Comparison of ENCODE assay signal across 10 cellular contexts in the genomic region with DNA sequence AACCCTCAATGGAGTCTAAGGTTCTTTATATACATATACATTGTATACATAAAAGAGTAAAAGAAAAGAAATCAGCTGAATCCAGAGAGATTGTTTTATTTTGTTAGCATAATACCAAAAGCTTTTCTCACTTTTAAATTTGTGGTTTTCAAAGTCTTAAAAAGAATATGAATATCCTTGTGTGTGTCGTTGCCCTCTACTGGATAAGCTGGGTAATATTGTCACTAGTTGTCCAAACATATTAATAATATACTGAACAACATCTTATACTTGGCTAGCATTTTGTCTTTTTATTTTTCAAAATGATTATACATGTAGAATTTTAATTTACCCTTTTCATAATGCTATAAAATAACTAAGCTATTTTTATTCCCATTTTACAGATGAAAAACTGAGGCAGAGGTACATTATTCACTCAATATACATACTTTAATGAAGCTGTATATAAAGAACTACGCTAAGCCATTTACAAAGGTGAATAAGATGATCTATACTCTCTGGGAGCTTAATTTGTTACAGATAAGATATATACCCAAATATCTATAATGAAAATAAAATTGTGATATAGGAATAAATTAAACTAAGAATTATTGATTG.
DNase-seq lines count a peak whose midpoint lies in the region; ATAC-seq, FAIRE-seq and TF ChIP-seq lines count a peak whose summit lies in the region.
"Had no signal": no experiment of that assay in that cellular context is flagged by ENCODE, and none has a peak within 500 bp of the region (broad histone marks: within the 10 kb centered on the region; RNA-seq: fewer than 3 reads in every experiment).

No MANE protein-coding gene starts in this region.

- H3K4me1 Mint-ChIP-seq in activated T-helper 17 cell treated with anti-CD3 and anti-CD28 coated beads, Interleukin-2, amount 50 U/mL, for 72 hours = no peaks in the 10 kb centered on the region

- peaks cover 16% of the 10 kb centered on the region for H3K9me3 Mint-ChIP-seq in activated T-helper 17 cell treated with anti-CD3 and anti-CD28 coated beads, Interleukin-2, amount 50 U/mL, for 72 hours

- POLR2A ChIA-PET in GM12878 (lab: Charles Lee) = no interaction called here

- H3K4me1 ChIP-seq in GM12878 (ENCODE audit: control insufficient read depth, insufficient read depth, low read length) = no peaks in the 10 kb centered on the region
- H3K4me1 ChIP-seq in lower lobe of right lung = no peaks in the 10 kb centered on the region

- 50% methylated on average over 2 of the region's 2 CpGs for WGBS in GM12878 (ENCODE audit: insufficient coverage, insufficient replicate concordance, low lambda C conversion rate, missing lambda C conversion rate)

- no peak for TF ChIP-seq POLR2A in GM12878 (IDR thresholded peaks at IDR 0.05; ENCODE audit: low read depth, low read length)

- H3K9ac ChIP-seq in GM12878 (ENCODE audit: control insufficient read depth, insufficient read depth, low read length) = no peak overlapping the region

- H3K27ac Mint-ChIP-seq in activated T-helper 17 cell treated with anti-CD3 and anti-CD28 coated beads, Interleukin-2, amount 50 U/mL, for 72 hours = no peak overlapping the region

- H3K27me3 Mint-ChIP-seq in activated T-helper 17 cell treated with anti-CD3 and anti-CD28 coated beads, Interleukin-2, amount 50 U/mL, for 72 hours = no peaks in the 10 kb centered on the region

- DNase-seq in ELR (ENCODE audit: low read depth) = peak; percentile 0
- peak; percentile 21 for DNase-seq in HT-29 (ENCODE audit: low spot score)
- DNase-seq in GM12878 (ENCODE audit: low read depth, low spot score) = no peak
- DNase-seq in lower lobe of right lung = no peak
- no peak for DNase-seq in stimulated activated naive CD4-positive, alpha-beta T cell (lab: John Stamatoyannopoulos, UW)
- DNase-seq in NCI-H187 (lab: John Stamatoyannopoulos, UW) = no peak
- DNase-seq: NCI-H2171 had no signal

- SMC1A ChIA-PET in GM12878 (lab: Charles Lee; ENCODE audit: uncharacterized antibody, unreplicated experiment) = interaction anchor here (0.6 to 1.6 kb wide), 10 partner anchors 10 to 537 kb away, joined by 3 to 6 read pairs (median 3); no protein-coding TSS in a partner anchor

- H3K4me3 Mint-ChIP-seq in activated T-helper 17 cell treated with anti-CD3 and anti-CD28 coated beads, Interleukin-2, amount 50 U/mL, for 72 hours = no peak overlapping the region

- RAD21 ChIA-PET in GM12878 (lab: Charles Lee; ENCODE audit: unreplicated experiment) = interaction anchor here (0.6 to 1.3 kb wide), 3 partner anchors 402 to 535 kb away, joined by 3 to 6 read pairs (median 3); no protein-coding TSS in a partner anchor

- intact Hi-C loops in GM12878 (cut with micrococcal nuclease; ENCODE audit: unreplicated experiment) (loop anchor here (1.0 kb wide), 1 partner anchor 535 kb away; no protein-coding TSS in a partner anchor), lower lobe of right lung (cut with DNase I) (no loop called here)

- H3K4me3 ChIP-seq in GM12878 (no peak overlapping the region), lower lobe of right lung (no peak overlapping the region)

- TF ChIP-seq EP300 in GM12878 (IDR thresholded peaks at IDR 0.05; ENCODE audit: borderline replicate concordance in 1 of 2, control insufficient read depth in 1 of 2, low read depth in 2 of 2, low read length in 2 of 2) = no peak

- H3K9me3 ChIP-seq in GM12878 (replicated peaks; ENCODE audit: control insufficient read depth, insufficient read depth, low read length) (no peaks in the 10 kb centered on the region), lower lobe of right lung (no peaks in the 10 kb centered on the region)

- H3K36me3 ChIP-seq in GM12878 (ENCODE audit: control insufficient read depth in 2 of 2, insufficient read depth in 2 of 2, low read length in 1 of 2) = no peaks in the 10 kb centered on the region
- H3K36me3 ChIP-seq in lower lobe of right lung = no peaks in the 10 kb centered on the region

- H3K27me3 ChIP-seq in GM12878 (replicated peaks in 1 of 2; ENCODE audit: control insufficient read depth in 2 of 2, insufficient read depth in 2 of 2, low read length in 1 of 2) (no peaks in the 10 kb centered on the region), lower lobe of right lung (ENCODE audit: low read depth) (no peaks in the 10 kb centered on the region)

- no peak overlapping the region for H2AFZ ChIP-seq in GM12878 (ENCODE audit: control insufficient read depth, low read depth, low read length)

- H4K20me1 ChIP-seq in GM12878 (ENCODE audit: control insufficient read depth, insufficient read depth) = no peaks in the 10 kb centered on the region

- CTCF ChIA-PET in GM12878 (lab: Yijun Ruan, JAX) = interaction anchor here (0.7 to 1.8 kb wide), 18 partner anchors 10 to 700 kb away, joined by 3 to 9 read pairs (median 4); no protein-coding TSS in a partner anchor

- ATAC-seq in GM12878 (peak; percentile 56; the same call in 2 of the 3 replicates), lower lobe of right lung (no peak), GM18909 (IDR thresholded peaks at IDR 0.05; ENCODE audit: poor library complexity, unreplicated experiment) (no peak)
- ATAC-seq in activated T-helper 17 cell treated with anti-CD3 and anti-CD28 coated beads, Interleukin-2, amount 50 U/mL, for 72 hours (replicated peaks) = no peak

- H3K27ac ChIP-seq in GM12878 (ENCODE audit: control insufficient read depth, insufficient read depth) = no peak overlapping the region
- H3K27ac ChIP-seq in lower lobe of right lung = no peak overlapping the region

- in situ Hi-C loops in GM12878 (cut with MboI) = loop anchor here (10.0 kb wide), 1 partner anchor 536 kb away; the partner anchor contains the start of gene TFAP2B

- no TSS peak for BruUV-seq in GM12878 (replicated peaks; lab: Mats Ljungman, UMichigan)

- peak in 2 of 3 experiments; percentile 27 to 37; a peak in 3 of 6 replicates for TF ChIP-seq CTCF in GM12878 (IDR thresholded peaks at IDR 0.05 in 2 of 3, conservative IDR thresholded peaks at IDR 0.05 in 1 of 3; ENCODE audit: control insufficient read depth in 2 of 3, extremely low read depth in 1 of 3, insufficient read depth in 1 of 3, low read depth in 3 of 3, low read length in 3 of 3)
- TF ChIP-seq CTCF in lower lobe of right lung (IDR thresholded peaks at IDR 0.05) = peak; percentile 34

- peak; percentile 35 for TF ChIP-seq RAD21 in GM12878 (IDR thresholded peaks at IDR 0.05; ENCODE audit: insufficient read depth, low read depth, low read length)

- H3K4me2 ChIP-seq in GM12878 (ENCODE audit: control insufficient read depth, insufficient read depth) = no peak overlapping the region

- H3K36me3 Mint-ChIP-seq in activated T-helper 17 cell treated with anti-CD3 and anti-CD28 coated beads, Interleukin-2, amount 50 U/mL, for 72 hours (ENCODE audit: low read depth) = no peaks in the 10 kb centered on the region

- no peaks in the 10 kb centered on the region for H3K79me2 ChIP-seq in GM12878 (ENCODE audit: control insufficient read depth, insufficient read depth, low read length)

- FAIRE-seq in GM12878 (lab: Jason Lieb, UNC) = no peak
- FAIRE-seq: endothelial cell of umbilical vein had no signal

TF ChIP-seq in GM12878, 131 proteins besides CTCF, POLR2A, EP300 and RAD21:
- peak; percentile 24; the same call in 1 of the 2 replicates for TF ChIP-seq SMC3 (IDR thresholded peaks at IDR 0.05; ENCODE audit: borderline replicate concordance, low read length)
- TF ChIP-seq, protein P1, sequence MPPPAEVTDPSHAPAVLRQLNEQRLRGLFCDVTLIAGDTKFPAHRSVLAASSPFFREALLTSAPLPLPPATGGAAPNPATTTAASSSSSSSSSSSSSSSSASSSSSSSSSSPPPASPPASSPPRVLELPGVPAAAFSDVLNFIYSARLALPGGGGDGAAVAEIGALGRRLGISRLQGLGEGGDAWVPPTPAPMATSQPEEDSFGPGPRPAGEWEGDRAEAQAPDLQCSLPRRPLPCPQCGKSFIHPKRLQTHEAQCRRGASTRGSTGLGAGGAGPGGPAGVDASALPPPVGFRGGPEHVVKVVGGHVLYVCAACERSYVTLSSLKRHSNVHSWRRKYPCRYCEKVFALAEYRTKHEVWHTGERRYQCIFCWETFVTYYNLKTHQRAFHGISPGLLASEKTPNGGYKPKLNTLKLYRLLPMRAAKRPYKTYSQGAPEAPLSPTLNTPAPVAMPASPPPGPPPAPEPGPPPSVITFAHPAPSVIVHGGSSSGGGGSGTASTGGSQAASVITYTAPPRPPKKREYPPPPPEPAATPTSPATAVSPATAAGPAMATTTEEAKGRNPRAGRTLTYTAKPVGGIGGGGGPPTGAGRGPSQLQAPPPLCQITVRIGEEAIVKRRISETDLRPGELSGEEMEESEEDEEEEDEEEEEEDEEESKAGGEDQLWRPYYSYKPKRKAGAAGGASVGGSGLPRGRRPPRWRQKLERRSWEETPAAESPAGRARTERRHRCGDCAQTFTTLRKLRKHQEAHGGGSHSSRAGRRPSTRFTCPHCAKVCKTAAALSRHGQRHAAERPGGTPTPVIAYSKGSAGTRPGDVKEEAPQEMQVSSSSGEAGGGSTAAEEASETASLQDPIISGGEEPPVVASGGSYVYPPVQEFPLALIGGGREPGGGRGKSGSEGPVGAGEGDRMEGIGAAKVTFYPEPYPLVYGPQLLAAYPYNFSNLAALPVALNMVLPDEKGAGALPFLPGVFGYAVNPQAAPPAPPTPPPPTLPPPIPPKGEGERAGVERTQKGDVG (CRISPR knock-in tag; IDR thresholded peaks at IDR 0.05) = no peak

Comparison
In these comparisons a context has a peak if more than half of its experiments do, and no peak if none do; other contexts are left out.
1. DNase-seq: peak in ELR (single experiment) and HT-29 (single experiment); none in GM12878 (single experiment), lower lobe of right lung (single experiment), stimulated activated naive CD4-positive, alpha-beta T cell (0 of 6) and NCI-H187 (0 of 2).